1 cellular context compared by ENCODE assay signal in the genomic region with DNA sequence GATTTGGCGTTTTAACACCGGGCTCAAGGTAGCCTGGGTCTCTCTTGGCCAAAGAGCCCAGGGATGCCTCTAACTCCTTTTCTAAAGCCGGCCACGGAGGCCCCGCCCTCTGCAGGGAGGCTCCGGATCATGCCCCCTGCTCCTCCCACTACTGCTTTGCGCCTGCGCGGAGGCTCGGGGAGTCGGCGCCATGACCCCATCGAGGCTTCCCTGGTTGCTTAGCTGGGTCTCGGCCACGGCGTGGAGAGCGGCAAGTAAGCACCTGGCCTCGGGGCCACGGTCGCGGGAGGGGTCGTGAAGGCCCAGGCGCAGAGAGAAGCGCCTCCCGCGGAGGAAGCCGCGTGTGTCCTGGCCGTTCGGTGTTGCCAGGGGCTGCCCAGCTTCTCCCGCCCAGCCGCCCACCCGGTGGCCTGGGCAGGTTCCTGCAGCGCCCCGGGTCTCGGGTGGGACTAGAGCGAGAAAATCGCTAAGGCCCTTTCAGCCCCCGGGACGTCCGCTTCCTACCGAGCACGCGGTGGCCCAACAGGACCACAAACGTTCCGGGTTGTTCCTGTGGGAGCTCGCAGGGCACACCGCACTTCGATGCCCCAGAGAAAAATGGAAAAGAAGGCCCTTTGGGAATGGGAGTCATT.
TF ChIP-seq lines count a peak whose summit lies in the region.

A gene (plus strand): TSS at position 180 of the 632 bp plus-strand sequence. CDS start 11 bp downstream, at position 191.

TF ChIP-seq in K562, 482 proteins besides CTCF, POLR2A, EP300 and RAD21 (continued from another document and continues in another):
- TF ChIP-seq, protein P1, sequence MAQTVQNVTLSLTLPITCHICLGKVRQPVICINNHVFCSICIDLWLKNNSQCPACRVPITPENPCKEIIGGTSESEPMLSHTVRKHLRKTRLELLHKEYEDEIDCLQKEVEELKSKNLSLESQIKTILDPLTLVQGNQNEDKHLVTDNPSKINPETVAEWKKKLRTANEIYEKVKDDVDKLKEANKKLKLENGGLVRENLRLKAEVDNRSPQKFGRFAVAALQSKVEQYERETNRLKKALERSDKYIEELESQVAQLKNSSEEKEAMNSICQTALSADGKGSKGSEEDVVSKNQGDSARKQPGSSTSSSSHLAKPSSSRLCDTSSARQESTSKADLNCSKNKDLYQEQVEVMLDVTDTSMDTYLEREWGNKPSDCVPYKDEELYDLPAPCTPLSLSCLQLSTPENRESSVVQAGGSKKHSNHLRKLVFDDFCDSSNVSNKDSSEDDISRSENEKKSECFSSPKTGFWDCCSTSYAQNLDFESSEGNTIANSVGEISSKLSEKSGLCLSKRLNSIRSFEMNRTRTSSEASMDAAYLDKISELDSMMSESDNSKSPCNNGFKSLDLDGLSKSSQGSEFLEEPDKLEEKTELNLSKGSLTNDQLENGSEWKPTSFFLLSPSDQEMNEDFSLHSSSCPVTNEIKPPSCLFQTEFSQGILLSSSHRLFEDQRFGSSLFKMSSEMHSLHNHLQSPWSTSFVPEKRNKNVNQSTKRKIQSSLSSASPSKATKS (CRISPR knock-in tag; IDR thresholded peaks at IDR 0.05), result no peak
- peak; percentile 3; the same call in 1 of the 2 replicates for TF ChIP-seq RFX1 (IDR thresholded peaks at IDR 0.05)
- no peak for TF ChIP-seq NFE2L1 (tag; IDR thresholded peaks at IDR 0.05; ENCODE audit: borderline replicate concordance, low read depth)
- no peak for TF ChIP-seq OTX1 (CRISPR knock-in tag; IDR thresholded peaks at IDR 0.05)
- no peak for TF ChIP-seq ZC3H11A (IDR thresholded peaks at IDR 0.05; ENCODE audit: low read depth, low read length)
- TF ChIP-seq MAZ (CRISPR knock-in tag; conservative IDR thresholded peaks at IDR 0.05 in 1 of 2, IDR thresholded peaks at IDR 0.05 in 1 of 2), result peak; percentile 77 to 84
- 0 out of 2 replicates have a peak, but pooled peaks have one; percentile 15 for TF ChIP-seq E2F3 (CRISPR knock-in tag; IDR thresholded peaks at IDR 0.05)
- TF ChIP-seq, protein P2, sequence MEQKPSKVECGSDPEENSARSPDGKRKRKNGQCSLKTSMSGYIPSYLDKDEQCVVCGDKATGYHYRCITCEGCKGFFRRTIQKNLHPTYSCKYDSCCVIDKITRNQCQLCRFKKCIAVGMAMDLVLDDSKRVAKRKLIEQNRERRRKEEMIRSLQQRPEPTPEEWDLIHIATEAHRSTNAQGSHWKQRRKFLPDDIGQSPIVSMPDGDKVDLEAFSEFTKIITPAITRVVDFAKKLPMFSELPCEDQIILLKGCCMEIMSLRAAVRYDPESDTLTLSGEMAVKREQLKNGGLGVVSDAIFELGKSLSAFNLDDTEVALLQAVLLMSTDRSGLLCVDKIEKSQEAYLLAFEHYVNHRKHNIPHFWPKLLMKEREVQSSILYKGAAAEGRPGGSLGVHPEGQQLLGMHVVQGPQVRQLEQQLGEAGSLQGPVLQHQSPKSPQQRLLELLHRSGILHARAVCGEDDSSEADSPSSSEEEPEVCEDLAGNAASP (IDR thresholded peaks at IDR 0.05), result no peak
- no peak for TF ChIP-seq ZNF707 (CRISPR knock-in tag; conservative IDR thresholded peaks at IDR 0.05)
- TF ChIP-seq MTA3 (IDR thresholded peaks at IDR 0.05; ENCODE audit: borderline replicate concordance), result peak; percentile 51; the same call in 1 of the 2 replicates
- TF ChIP-seq, protein P3, sequence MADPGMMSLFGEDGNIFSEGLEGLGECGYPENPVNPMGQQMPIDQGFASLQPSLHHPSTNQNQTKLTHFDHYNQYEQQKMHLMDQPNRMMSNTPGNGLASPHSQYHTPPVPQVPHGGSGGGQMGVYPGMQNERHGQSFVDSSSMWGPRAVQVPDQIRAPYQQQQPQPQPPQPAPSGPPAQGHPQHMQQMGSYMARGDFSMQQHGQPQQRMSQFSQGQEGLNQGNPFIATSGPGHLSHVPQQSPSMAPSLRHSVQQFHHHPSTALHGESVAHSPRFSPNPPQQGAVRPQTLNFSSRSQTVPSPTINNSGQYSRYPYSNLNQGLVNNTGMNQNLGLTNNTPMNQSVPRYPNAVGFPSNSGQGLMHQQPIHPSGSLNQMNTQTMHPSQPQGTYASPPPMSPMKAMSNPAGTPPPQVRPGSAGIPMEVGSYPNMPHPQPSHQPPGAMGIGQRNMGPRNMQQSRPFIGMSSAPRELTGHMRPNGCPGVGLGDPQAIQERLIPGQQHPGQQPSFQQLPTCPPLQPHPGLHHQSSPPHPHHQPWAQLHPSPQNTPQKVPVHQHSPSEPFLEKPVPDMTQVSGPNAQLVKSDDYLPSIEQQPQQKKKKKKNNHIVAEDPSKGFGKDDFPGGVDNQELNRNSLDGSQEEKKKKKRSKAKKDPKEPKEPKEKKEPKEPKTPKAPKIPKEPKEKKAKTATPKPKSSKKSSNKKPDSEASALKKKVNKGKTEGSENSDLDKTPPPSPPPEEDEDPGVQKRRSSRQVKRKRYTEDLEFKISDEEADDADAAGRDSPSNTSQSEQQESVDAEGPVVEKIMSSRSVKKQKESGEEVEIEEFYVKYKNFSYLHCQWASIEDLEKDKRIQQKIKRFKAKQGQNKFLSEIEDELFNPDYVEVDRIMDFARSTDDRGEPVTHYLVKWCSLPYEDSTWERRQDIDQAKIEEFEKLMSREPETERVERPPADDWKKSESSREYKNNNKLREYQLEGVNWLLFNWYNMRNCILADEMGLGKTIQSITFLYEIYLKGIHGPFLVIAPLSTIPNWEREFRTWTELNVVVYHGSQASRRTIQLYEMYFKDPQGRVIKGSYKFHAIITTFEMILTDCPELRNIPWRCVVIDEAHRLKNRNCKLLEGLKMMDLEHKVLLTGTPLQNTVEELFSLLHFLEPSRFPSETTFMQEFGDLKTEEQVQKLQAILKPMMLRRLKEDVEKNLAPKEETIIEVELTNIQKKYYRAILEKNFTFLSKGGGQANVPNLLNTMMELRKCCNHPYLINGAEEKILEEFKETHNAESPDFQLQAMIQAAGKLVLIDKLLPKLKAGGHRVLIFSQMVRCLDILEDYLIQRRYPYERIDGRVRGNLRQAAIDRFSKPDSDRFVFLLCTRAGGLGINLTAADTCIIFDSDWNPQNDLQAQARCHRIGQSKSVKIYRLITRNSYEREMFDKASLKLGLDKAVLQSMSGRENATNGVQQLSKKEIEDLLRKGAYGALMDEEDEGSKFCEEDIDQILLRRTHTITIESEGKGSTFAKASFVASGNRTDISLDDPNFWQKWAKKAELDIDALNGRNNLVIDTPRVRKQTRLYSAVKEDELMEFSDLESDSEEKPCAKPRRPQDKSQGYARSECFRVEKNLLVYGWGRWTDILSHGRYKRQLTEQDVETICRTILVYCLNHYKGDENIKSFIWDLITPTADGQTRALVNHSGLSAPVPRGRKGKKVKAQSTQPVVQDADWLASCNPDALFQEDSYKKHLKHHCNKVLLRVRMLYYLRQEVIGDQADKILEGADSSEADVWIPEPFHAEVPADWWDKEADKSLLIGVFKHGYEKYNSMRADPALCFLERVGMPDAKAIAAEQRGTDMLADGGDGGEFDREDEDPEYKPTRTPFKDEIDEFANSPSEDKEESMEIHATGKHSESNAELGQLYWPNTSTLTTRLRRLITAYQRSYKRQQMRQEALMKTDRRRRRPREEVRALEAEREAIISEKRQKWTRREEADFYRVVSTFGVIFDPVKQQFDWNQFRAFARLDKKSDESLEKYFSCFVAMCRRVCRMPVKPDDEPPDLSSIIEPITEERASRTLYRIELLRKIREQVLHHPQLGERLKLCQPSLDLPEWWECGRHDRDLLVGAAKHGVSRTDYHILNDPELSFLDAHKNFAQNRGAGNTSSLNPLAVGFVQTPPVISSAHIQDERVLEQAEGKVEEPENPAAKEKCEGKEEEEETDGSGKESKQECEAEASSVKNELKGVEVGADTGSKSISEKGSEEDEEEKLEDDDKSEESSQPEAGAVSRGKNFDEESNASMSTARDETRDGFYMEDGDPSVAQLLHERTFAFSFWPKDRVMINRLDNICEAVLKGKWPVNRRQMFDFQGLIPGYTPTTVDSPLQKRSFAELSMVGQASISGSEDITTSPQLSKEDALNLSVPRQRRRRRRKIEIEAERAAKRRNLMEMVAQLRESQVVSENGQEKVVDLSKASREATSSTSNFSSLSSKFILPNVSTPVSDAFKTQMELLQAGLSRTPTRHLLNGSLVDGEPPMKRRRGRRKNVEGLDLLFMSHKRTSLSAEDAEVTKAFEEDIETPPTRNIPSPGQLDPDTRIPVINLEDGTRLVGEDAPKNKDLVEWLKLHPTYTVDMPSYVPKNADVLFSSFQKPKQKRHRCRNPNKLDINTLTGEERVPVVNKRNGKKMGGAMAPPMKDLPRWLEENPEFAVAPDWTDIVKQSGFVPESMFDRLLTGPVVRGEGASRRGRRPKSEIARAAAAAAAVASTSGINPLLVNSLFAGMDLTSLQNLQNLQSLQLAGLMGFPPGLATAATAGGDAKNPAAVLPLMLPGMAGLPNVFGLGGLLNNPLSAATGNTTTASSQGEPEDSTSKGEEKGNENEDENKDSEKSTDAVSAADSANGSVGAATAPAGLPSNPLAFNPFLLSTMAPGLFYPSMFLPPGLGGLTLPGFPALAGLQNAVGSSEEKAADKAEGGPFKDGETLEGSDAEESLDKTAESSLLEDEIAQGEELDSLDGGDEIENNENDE (IDR thresholded peaks at IDR 0.05; ENCODE audit: low read depth, low read length), result no peak
- no peak for TF ChIP-seq SIX5 (IDR thresholded peaks at IDR 0.05; ENCODE audit: borderline replicate concordance in 1 of 2, insufficient read depth in 1 of 2, low read depth in 1 of 2, low read length in 2 of 2)
- TF ChIP-seq ADNP (tag; IDR thresholded peaks at IDR 0.05), result no peak
- no peak for TF ChIP-seq SMAD2 (IDR thresholded peaks at IDR 0.05; ENCODE audit: low read depth, low read length)
- TF ChIP-seq ZNF785 (CRISPR knock-in tag; IDR thresholded peaks at IDR 0.05), result no peak
- TF ChIP-seq HNRNPK (IDR thresholded peaks at IDR 0.05; ENCODE audit: low read depth, low read length, poor library complexity, severe bottlenecking), result no peak
- TF ChIP-seq ZNF124 (CRISPR knock-in tag; IDR thresholded peaks at IDR 0.05), result no peak
- no peak for TF ChIP-seq ZNF75A (CRISPR knock-in tag; IDR thresholded peaks at IDR 0.05)
- TF ChIP-seq POLR2H (tag; IDR thresholded peaks at IDR 0.05; ENCODE audit: low read depth), result peak; percentile 72
- TF ChIP-seq, protein P4, sequence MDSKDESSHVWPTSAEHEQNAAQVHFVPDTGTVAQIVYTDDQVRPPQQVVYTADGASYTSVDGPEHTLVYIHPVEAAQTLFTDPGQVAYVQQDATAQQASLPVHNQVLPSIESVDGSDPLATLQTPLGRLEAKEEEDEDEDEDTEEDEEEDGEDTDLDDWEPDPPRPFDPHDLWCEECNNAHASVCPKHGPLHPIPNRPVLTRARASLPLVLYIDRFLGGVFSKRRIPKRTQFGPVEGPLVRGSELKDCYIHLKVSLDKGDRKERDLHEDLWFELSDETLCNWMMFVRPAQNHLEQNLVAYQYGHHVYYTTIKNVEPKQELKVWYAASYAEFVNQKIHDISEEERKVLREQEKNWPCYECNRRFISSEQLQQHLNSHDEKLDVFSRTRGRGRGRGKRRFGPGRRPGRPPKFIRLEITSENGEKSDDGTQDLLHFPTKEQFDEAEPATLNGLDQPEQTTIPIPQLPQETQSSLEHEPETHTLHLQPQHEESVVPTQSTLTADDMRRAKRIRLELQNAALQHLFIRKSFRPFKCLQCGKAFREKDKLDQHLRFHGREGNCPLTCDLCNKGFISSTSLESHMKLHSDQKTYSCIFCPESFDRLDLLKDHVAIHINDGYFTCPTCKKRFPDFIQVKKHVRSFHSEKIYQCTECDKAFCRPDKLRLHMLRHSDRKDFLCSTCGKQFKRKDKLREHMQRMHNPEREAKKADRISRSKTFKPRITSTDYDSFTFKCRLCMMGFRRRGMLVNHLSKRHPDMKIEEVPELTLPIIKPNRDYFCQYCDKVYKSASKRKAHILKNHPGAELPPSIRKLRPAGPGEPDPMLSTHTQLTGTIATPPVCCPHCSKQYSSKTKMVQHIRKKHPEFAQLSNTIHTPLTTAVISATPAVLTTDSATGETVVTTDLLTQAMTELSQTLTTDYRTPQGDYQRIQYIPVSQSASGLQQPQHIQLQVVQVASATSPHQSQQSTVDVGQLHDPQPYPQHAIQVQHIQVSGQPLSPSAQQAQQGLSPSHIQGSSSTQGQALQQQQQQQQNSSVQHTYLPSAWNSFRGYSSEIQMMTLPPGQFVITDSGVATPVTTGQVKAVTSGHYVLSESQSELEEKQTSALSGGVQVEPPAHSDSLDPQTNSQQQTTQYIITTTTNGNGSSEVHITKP (IDR thresholded peaks at IDR 0.05; ENCODE audit: partially characterized antibody), result no peak
- no peak for TF ChIP-seq ZFPM2 (CRISPR knock-in tag; IDR thresholded peaks at IDR 0.05)
- no peak for TF ChIP-seq NCOA6 (IDR thresholded peaks at IDR 0.05)
- TF ChIP-seq ZNF717 (CRISPR knock-in tag; IDR thresholded peaks at IDR 0.05), result no peak
- TF ChIP-seq JUND (IDR thresholded peaks at IDR 0.05; ENCODE audit: borderline replicate concordance, low read depth, low read length), result no peak
- no peak for TF ChIP-seq JUND (tag; IDR thresholded peaks at IDR 0.05; ENCODE audit: borderline replicate concordance, low read depth, low read length)
- TF ChIP-seq PHF20 (IDR thresholded peaks at IDR 0.05; ENCODE audit: partially characterized antibody), result peak; percentile 76
- TF ChIP-seq PHF8 (IDR thresholded peaks at IDR 0.05; ENCODE audit: borderline replicate concordance, low read length), result peak; percentile 99
- no peak for TF ChIP-seq ZFP1 (CRISPR knock-in tag; IDR thresholded peaks at IDR 0.05)
- TF ChIP-seq TGIF2 (CRISPR knock-in tag; IDR thresholded peaks at IDR 0.05), result no peak
- TF ChIP-seq MED1 (CRISPR knock-in tag; IDR thresholded peaks at IDR 0.05; ENCODE audit: borderline replicate concordance), result no peak
- TF ChIP-seq TAL1 (IDR thresholded peaks at IDR 0.05), result no peak
- TF ChIP-seq MEF2D (tag; conservative IDR thresholded peaks at IDR 0.05; ENCODE audit: low read depth), result no peak
- TF ChIP-seq, protein P5, sequence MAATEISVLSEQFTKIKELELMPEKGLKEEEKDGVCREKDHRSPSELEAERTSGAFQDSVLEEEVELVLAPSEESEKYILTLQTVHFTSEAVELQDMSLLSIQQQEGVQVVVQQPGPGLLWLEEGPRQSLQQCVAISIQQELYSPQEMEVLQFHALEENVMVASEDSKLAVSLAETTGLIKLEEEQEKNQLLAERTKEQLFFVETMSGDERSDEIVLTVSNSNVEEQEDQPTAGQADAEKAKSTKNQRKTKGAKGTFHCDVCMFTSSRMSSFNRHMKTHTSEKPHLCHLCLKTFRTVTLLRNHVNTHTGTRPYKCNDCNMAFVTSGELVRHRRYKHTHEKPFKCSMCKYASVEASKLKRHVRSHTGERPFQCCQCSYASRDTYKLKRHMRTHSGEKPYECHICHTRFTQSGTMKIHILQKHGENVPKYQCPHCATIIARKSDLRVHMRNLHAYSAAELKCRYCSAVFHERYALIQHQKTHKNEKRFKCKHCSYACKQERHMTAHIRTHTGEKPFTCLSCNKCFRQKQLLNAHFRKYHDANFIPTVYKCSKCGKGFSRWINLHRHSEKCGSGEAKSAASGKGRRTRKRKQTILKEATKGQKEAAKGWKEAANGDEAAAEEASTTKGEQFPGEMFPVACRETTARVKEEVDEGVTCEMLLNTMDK (IDR thresholded peaks at IDR 0.05; ENCODE audit: borderline replicate concordance, insufficient read depth, low read depth, low read length, poor library complexity, severe bottlenecking), result no peak
- no peak for TF ChIP-seq KAT8 (IDR thresholded peaks at IDR 0.05; ENCODE audit: low read depth)
- no peak for TF ChIP-seq SMARCA5 (IDR thresholded peaks at IDR 0.05)
- TF ChIP-seq, protein P6, sequence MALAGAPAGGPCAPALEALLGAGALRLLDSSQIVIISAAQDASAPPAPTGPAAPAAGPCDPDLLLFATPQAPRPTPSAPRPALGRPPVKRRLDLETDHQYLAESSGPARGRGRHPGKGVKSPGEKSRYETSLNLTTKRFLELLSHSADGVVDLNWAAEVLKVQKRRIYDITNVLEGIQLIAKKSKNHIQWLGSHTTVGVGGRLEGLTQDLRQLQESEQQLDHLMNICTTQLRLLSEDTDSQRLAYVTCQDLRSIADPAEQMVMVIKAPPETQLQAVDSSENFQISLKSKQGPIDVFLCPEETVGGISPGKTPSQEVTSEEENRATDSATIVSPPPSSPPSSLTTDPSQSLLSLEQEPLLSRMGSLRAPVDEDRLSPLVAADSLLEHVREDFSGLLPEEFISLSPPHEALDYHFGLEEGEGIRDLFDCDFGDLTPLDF (CRISPR knock-in tag; IDR thresholded peaks at IDR 0.05), result no peak
- no peak for TF ChIP-seq SNIP1 (IDR thresholded peaks at IDR 0.05; ENCODE audit: low read depth)
- no peak for TF ChIP-seq C11orf30 (IDR thresholded peaks at IDR 0.05; ENCODE audit: low read depth)
